Comparison of ENCODE assay signal across 18 cellular contexts in genomic region chr3:114558271-114558670, GRCh38.
A peak's percentile ranks its signal among the peaks of the same experiment; 100 is the strongest.
DNase-seq lines count a peak whose midpoint lies in the region; ATAC-seq and TF ChIP-seq lines count a peak whose summit lies in the region.
"Had no signal": no experiment of that assay in that cellular context is flagged by ENCODE, and none has a peak within 500 bp of the region (broad histone marks: within the 10 kb centered on the region; RNA-seq: fewer than 3 reads in every experiment).

No MANE protein-coding gene starts in this region.

- H3K27ac ChIP-seq in esophagus squamous epithelium (peak overlapping the region in 3 of 4 donors; percentile 14 to 45 (median 25)), osteoblast (ENCODE audit: low read depth, low read length) (peak overlapping the region; percentile 26)
- H3K27ac ChIP-seq in CD8-positive, alpha-beta T cell (ENCODE audit: low read depth, low read length): no peak overlapping the region
- H3K27ac ChIP-seq: adrenal gland, neutrophil, right lobe of liver had no signal

- H3K27me3 ChIP-seq in esophagus squamous epithelium (no peaks in the 10 kb centered on the region), osteoblast (ENCODE audit: insufficient read depth, low read length) (no peaks in the 10 kb centered on the region)
- H3K27me3 ChIP-seq in CD8-positive, alpha-beta T cell (ENCODE audit: insufficient read depth, low read length): no peaks in the 10 kb centered on the region
- H3K27me3 ChIP-seq: adrenal gland, neutrophil, right lobe of liver had no signal

- ATAC-seq in CD8-positive, alpha-beta T cell: no peak
- ATAC-seq: activated T-helper 17 cell treated with anti-CD3 and anti-CD28 coated beads, Interleukin-2, amount 50 U/mL, for 72 hours; GM23338; right lobe of liver had no signal

- POLR2A ChIA-PET in CD8-positive, alpha-beta T cell (lab: Charles Lee): no interaction called here
- POLR2A ChIA-PET in activated CD4-positive, alpha-beta memory T cell treated with anti-CD3 and anti-CD28 coated beads, Interleukin-2, amount 10 ng/mL, durations not matched to agents 7 days and 5 days (lab: Charles Lee): no interaction called here

- WGBS in esophagus squamous epithelium, 2 donors: 47 to 58% methylated on average over 4 of the region's 4 CpGs

- no peaks in the 10 kb centered on the region for H4K20me1 ChIP-seq in osteoblast (ENCODE audit: insufficient read depth, low read length)

- peaks cover 2% of the 10 kb centered on the region for H3K79me2 ChIP-seq in osteoblast (ENCODE audit: insufficient read depth, low read length)

- H3K4me1 ChIP-seq in esophagus squamous epithelium (peaks cover 0 to 19% (median 4%) of the 10 kb centered on the region in 3 donors), osteoblast (ENCODE audit: insufficient read depth, low read length) (peaks cover 25% of the 10 kb centered on the region)
- H3K4me1 ChIP-seq in CD8-positive, alpha-beta T cell (ENCODE audit: insufficient read depth, low read length): no peaks in the 10 kb centered on the region
- H3K4me1 ChIP-seq: right lobe of liver had no signal

- H3K9me3 ChIP-seq in esophagus squamous epithelium (no peaks in the 10 kb centered on the region), osteoblast (ENCODE audit: low read depth, low read length) (no peaks in the 10 kb centered on the region)
- H3K9me3 ChIP-seq in CD8-positive, alpha-beta T cell (ENCODE audit: low read length): no peaks in the 10 kb centered on the region
- H3K9me3 ChIP-seq: adrenal gland, neutrophil, right lobe of liver had no signal

- DNase-seq in Calu3 (no peak), M059J (ENCODE audit: low read depth) (peak; percentile 54), esophagus squamous epithelium (lab: John Stamatoyannopoulos, UW) (no peak), osteoblast (ENCODE audit: insufficient read length, low spot score, missing footprints) (no peak), GM13976 (ENCODE audit: low spot score) (no peak), mesenteric fat pad (ENCODE audit: low spot score) (no peak)
- no peak for DNase-seq in CD8-positive, alpha-beta T cell
- DNase-seq in activated CD4-positive, alpha-beta memory T cell treated with anti-CD3 and anti-CD28 coated beads, Interleukin-2, amount 10 ng/mL, durations not matched to agents 7 days and 5 days: no peak
- DNase-seq: adrenal gland; NCI-H187 treated with DMSO at 0.1 percent for 48 hours; NCI-H510A; right lobe of liver; stimulated activated CD4-positive, alpha-beta T cell treated with anti-CD3 and anti-CD28 coated beads, Interleukin-2, amount 100 ng/mL, for 24 hours had no signal

- in situ Hi-C loops in GM13976 (cut with MboI; ENCODE audit: low sequenced_read_pairs, unreplicated experiment): no loop called here

- intact Hi-C loops in Calu3 (cut with micrococcal nuclease; ENCODE audit: unreplicated experiment): loop anchor here (5.0 kb wide), 1 partner anchor 84 kb away; no protein-coding TSS in a partner anchor
- intact Hi-C loops in esophagus squamous epithelium (cut with DNase I): no loop called here
- intact Hi-C loops in CD8-positive, alpha-beta T cell (cut with DNase I, micrococcal nuclease): no loop called here

- H3K27me3 Mint-ChIP-seq in Calu3 (ENCODE audit: unreplicated experiment): no peaks in the 10 kb centered on the region
- no peaks in the 10 kb centered on the region for H3K27me3 Mint-ChIP-seq in CD8-positive, alpha-beta T cell (ENCODE audit: low read depth)
- H3K27me3 Mint-ChIP-seq in activated CD4-positive, alpha-beta memory T cell treated with anti-CD3 and anti-CD28 coated beads, Interleukin-2, amount 10 ng/mL, durations not matched to agents 7 days and 5 days: no peaks in the 10 kb centered on the region
- H3K27me3 Mint-ChIP-seq: activated T-helper 17 cell treated with anti-CD3 and anti-CD28 coated beads, Interleukin-2, amount 50 U/mL, for 72 hours; B cell had no signal

- no peak for TF ChIP-seq POLR2A in esophagus squamous epithelium (IDR thresholded peaks at IDR 0.05)

- H3K4me3 Mint-ChIP-seq in Calu3 (ENCODE audit: low read depth, unreplicated experiment): no peak overlapping the region
- H3K4me3 Mint-ChIP-seq in CD8-positive, alpha-beta T cell: no peak overlapping the region
- no peak overlapping the region for H3K4me3 Mint-ChIP-seq in activated CD4-positive, alpha-beta memory T cell treated with anti-CD3 and anti-CD28 coated beads, Interleukin-2, amount 10 ng/mL, durations not matched to agents 7 days and 5 days
- H3K4me3 Mint-ChIP-seq: activated T-helper 17 cell treated with anti-CD3 and anti-CD28 coated beads, Interleukin-2, amount 50 U/mL, for 72 hours; B cell; GM23338; T-helper 1 cell treated with Interleukin-12 subunit alpha and Interleukin-12 subunit beta and Interleukin-4 antibody, amounts not matched to agents 30 μg/mL and 1 μg/mL, for 36 hours had no signal

- BruUV-seq in Calu3 (replicated peaks; lab: Mats Ljungman, UMichigan): no TSS peak

- H3K27ac Mint-ChIP-seq in Calu3 (ENCODE audit: unreplicated experiment): peak overlapping the region; percentile 63
- no peak overlapping the region for H3K27ac Mint-ChIP-seq in CD8-positive, alpha-beta T cell
- H3K27ac Mint-ChIP-seq in activated CD4-positive, alpha-beta memory T cell treated with anti-CD3 and anti-CD28 coated beads, Interleukin-2, amount 10 ng/mL, durations not matched to agents 7 days and 5 days: no peak overlapping the region
- H3K27ac Mint-ChIP-seq: activated T-helper 17 cell treated with anti-CD3 and anti-CD28 coated beads, Interleukin-2, amount 50 U/mL, for 72 hours; B cell; GM23338; T-helper 1 cell treated with Interleukin-12 subunit alpha and Interleukin-12 subunit beta and Interleukin-4 antibody, amounts not matched to agents 30 μg/mL and 1 μg/mL, for 36 hours had no signal

- peaks cover 30% of the 10 kb centered on the region for H3K4me1 Mint-ChIP-seq in Calu3 (ENCODE audit: low read depth, unreplicated experiment)
- peaks cover 3% of the 10 kb centered on the region for H3K4me1 Mint-ChIP-seq in CD8-positive, alpha-beta T cell (ENCODE audit: low read depth)
- H3K4me1 Mint-ChIP-seq in activated CD4-positive, alpha-beta memory T cell treated with anti-CD3 and anti-CD28 coated beads, Interleukin-2, amount 10 ng/mL, durations not matched to agents 7 days and 5 days: no peaks in the 10 kb centered on the region
- H3K4me1 Mint-ChIP-seq: activated T-helper 17 cell treated with anti-CD3 and anti-CD28 coated beads, Interleukin-2, amount 50 U/mL, for 72 hours; B cell; GM23338 had no signal

- no peaks in the 10 kb centered on the region for H3K9me3 Mint-ChIP-seq in Calu3 (ENCODE audit: low read depth, unreplicated experiment)
- H3K9me3 Mint-ChIP-seq in CD8-positive, alpha-beta T cell: no peaks in the 10 kb centered on the region
- no peaks in the 10 kb centered on the region for H3K9me3 Mint-ChIP-seq in activated CD4-positive, alpha-beta memory T cell treated with anti-CD3 and anti-CD28 coated beads, Interleukin-2, amount 10 ng/mL, durations not matched to agents 7 days and 5 days
- H3K9me3 Mint-ChIP-seq: activated T-helper 17 cell treated with anti-CD3 and anti-CD28 coated beads, Interleukin-2, amount 50 U/mL, for 72 hours; GM23338; T-helper 1 cell treated with Interleukin-12 subunit alpha and Interleukin-12 subunit beta and Interleukin-4 antibody, amounts not matched to agents 30 μg/mL and 1 μg/mL, for 36 hours had no signal

- H3K36me3 Mint-ChIP-seq in Calu3 (ENCODE audit: insufficient read depth, unreplicated experiment): no peaks in the 10 kb centered on the region
- peaks cover 14% of the 10 kb centered on the region for H3K36me3 Mint-ChIP-seq in CD8-positive, alpha-beta T cell
- no peaks in the 10 kb centered on the region for H3K36me3 Mint-ChIP-seq in activated CD4-positive, alpha-beta memory T cell treated with anti-CD3 and anti-CD28 coated beads, Interleukin-2, amount 10 ng/mL, durations not matched to agents 7 days and 5 days (ENCODE audit: low read depth)

- H3K36me3 ChIP-seq in esophagus squamous epithelium (no peaks in the 10 kb centered on the region), osteoblast (ENCODE audit: insufficient read depth, low read length) (no peaks in the 10 kb centered on the region)
- no peaks in the 10 kb centered on the region for H3K36me3 ChIP-seq in CD8-positive, alpha-beta T cell (ENCODE audit: insufficient read depth, low read length)
- H3K36me3 ChIP-seq: adrenal gland, neutrophil, right lobe of liver had no signal

- TF ChIP-seq CTCF in Calu3 (IDR thresholded peaks at IDR 0.05; ENCODE audit: unreplicated experiment) (no peak), esophagus squamous epithelium (IDR thresholded peaks at IDR 0.05) (no peak), osteoblast (IDR thresholded peaks at IDR 0.05; ENCODE audit: extremely low read depth, low read depth, low read length) (no peak), GM13976 (IDR thresholded peaks at IDR 0.05; ENCODE audit: borderline replicate concordance, control extremely low read depth, extremely low read depth, insufficient read depth, missing control alignments) (no peak)
- TF ChIP-seq CTCF in CD8-positive, alpha-beta T cell (IDR thresholded peaks at IDR 0.05): no peak

- no peak overlapping the region for H3K4me2 ChIP-seq in osteoblast (ENCODE audit: insufficient read depth, low read length)
- H3K4me2 ChIP-seq: GM23338 had no signal

- CTCF ChIA-PET in Calu3 (lab: Charles Lee): no interaction called here
- CTCF ChIA-PET in CD8-positive, alpha-beta T cell (lab: Charles Lee): no interaction called here
- CTCF ChIA-PET in activated CD4-positive, alpha-beta memory T cell treated with anti-CD3 and anti-CD28 coated beads, Interleukin-2, amount 10 ng/mL, durations not matched to agents 7 days and 5 days (lab: Charles Lee): no interaction called here

- H2AFZ ChIP-seq in osteoblast (ENCODE audit: low read length): no peak overlapping the region
- H2AFZ ChIP-seq: GM23338 had no signal

- H3K4me3 ChIP-seq in esophagus squamous epithelium (no peak overlapping the region), osteoblast (ENCODE audit: insufficient read depth, low read length) (no peak overlapping the region)
- no peak overlapping the region for H3K4me3 ChIP-seq in CD8-positive, alpha-beta T cell (ENCODE audit: low read depth, low read length)
- H3K4me3 ChIP-seq: adrenal gland, GM23338, right lobe of liver had no signal
